In genomic region chr20:46131396-46131795, GRCh38 we compare ENCODE assay signal across 2 cellular contexts.
TF ChIP-seq lines count a peak whose summit lies in the region.

No MANE protein-coding gene starts in this region.

TF ChIP-seq in endothelial cell of umbilical vein, 7 proteins besides CTCF, POLR2A, EP300 and RAD21 (continued from another document):
- TF ChIP-seq MAX (IDR thresholded peaks at IDR 0.05; ENCODE audit: insufficient read depth, insufficient read length) (no peak), JUN (IDR thresholded peaks at IDR 0.05; ENCODE audit: borderline replicate concordance, insufficient read depth, insufficient read length, low read depth) (no peak), GATA2 (IDR thresholded peaks at IDR 0.05; ENCODE audit: insufficient read depth, insufficient read length, low read depth, low read length) (no peak), FOS (IDR thresholded peaks at IDR 0.05; ENCODE audit: borderline replicate concordance, insufficient read depth, low read length) (no peak)
TF ChIP-seq in endothelial cell of umbilical vein: peak in this region for 0.

TF ChIP-seq in WTC11, 78 proteins besides CTCF, POLR2A, EP300 and RAD21 (continued from another document):
- TF ChIP-seq ATF2 (CRISPR knock-in tag; IDR thresholded peaks at IDR 0.05; ENCODE audit: borderline replicate concordance, low read depth), result no peak
- TF ChIP-seq ERG (CRISPR knock-in tag; IDR thresholded peaks at IDR 0.05), result no peak
- no peak for TF ChIP-seq ZBTB43 (CRISPR knock-in tag; IDR thresholded peaks at IDR 0.05)
- no peak for TF ChIP-seq ZNF281 (CRISPR knock-in tag; IDR thresholded peaks at IDR 0.05)
- no peak for TF ChIP-seq E2F4 (CRISPR knock-in tag; IDR thresholded peaks at IDR 0.05; ENCODE audit: borderline replicate concordance, low read depth)
- TF ChIP-seq ETV6 (CRISPR knock-in tag; IDR thresholded peaks at IDR 0.05), result no peak
- no peak for TF ChIP-seq TP53 (CRISPR knock-in tag; IDR thresholded peaks at IDR 0.05)
- no peak for TF ChIP-seq MAX (CRISPR knock-in tag; IDR thresholded peaks at IDR 0.05)
- no peak for TF ChIP-seq SOX15 (CRISPR knock-in tag; IDR thresholded peaks at IDR 0.05)
- no peak for TF ChIP-seq AFF4 (CRISPR knock-in tag; IDR thresholded peaks at IDR 0.05; ENCODE audit: borderline replicate concordance)
- TF ChIP-seq E2F1 (CRISPR knock-in tag; IDR thresholded peaks at IDR 0.05), result no peak
- no peak for TF ChIP-seq STAT6 (CRISPR knock-in tag; conservative IDR thresholded peaks at IDR 0.05; ENCODE audit: low read depth)
TF ChIP-seq in WTC11: peak in this region for 0.
